Comparison of ENCODE assay signal across 15 cellular contexts in the genomic region with DNA sequence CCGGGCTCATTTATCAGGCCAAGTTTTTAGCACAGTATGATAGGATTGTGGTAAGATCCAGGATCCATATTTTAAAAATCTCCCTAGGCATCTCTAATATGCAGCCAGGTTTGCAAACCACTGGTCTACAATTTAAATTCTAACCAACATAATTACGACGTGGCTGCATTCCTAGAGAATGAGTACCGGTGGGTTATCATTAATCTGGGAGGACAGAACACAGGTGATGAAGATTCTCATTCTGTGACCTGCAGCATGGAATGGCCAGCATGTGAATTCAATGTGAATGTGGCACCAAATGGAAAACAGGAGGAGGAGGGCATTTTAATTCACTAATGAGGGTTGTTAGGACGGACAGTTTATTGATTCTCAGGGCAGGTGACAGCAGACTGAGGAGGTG. TPM values are rescaled to one million over a fixed set of nuclear protein-coding genes. Genes with fewer than 3 reads are reported as not detected.
A peak's percentile ranks its signal among the peaks of the same experiment; 100 is the strongest.
DNase-seq lines count a peak whose midpoint lies in the region; ATAC-seq and TF ChIP-seq lines count a peak whose summit lies in the region.
"Had no signal": no experiment of that assay in that cellular context is flagged by ENCODE, and none has a peak within 500 bp of the region (broad histone marks: within the 10 kb centered on the region; RNA-seq: fewer than 3 reads in every experiment).

No MANE protein-coding gene starts in this region.

- TF ChIP-seq CTCF in HL-60 (IDR thresholded peaks at IDR 0.05; ENCODE audit: insufficient read depth, low read length) (no peak), RWPE1 (conservative IDR thresholded peaks at IDR 0.05; ENCODE audit: low read depth) (no peak), upper lobe of left lung (IDR thresholded peaks at IDR 0.05) (no peak)

- H3K9me3 Mint-ChIP-seq in CD4-positive, alpha-beta memory T cell: peaks cover 0 to 2% (median 0%) of the 10 kb centered on the region in 8 donors
- no peaks in the 10 kb centered on the region for H3K9me3 Mint-ChIP-seq in activated naive CD8-positive, alpha-beta T cell (ENCODE audit: low read depth)
- peaks cover 0 to 2% (median 0%) of the 10 kb centered on the region in 7 donors for H3K9me3 Mint-ChIP-seq in naive B cell

- no peak for TF ChIP-seq POLR2A in upper lobe of left lung (IDR thresholded peaks at IDR 0.05)

- no peaks in the 10 kb centered on the region for H3K36me3 Mint-ChIP-seq in CD4-positive, alpha-beta memory T cell
- H3K36me3 Mint-ChIP-seq in activated naive CD8-positive, alpha-beta T cell: no peaks in the 10 kb centered on the region
- H3K36me3 Mint-ChIP-seq in naive B cell: no peaks in the 10 kb centered on the region

- CTCF ChIA-PET in CD4-positive, alpha-beta memory T cell (lab: Charles Lee; ENCODE audit: partially characterized antibody): no interaction called here
- CTCF ChIA-PET in RWPE1 (lab: Yijun Ruan, JAX): no interaction called here

- TF ChIP-seq EP300 in upper lobe of left lung (IDR thresholded peaks at IDR 0.05): no peak

- peak overlapping the region; percentile 30 for H3K27ac ChIP-seq in CD4-positive, alpha-beta memory T cell (ENCODE audit: low read depth, low read length)
- H3K27ac ChIP-seq in HL-60 (replicated peaks) (peak overlapping the region; percentile 22), RWPE1 (no peak overlapping the region), upper lobe of left lung (peak overlapping the region in 2 of 4 donors; percentile 3 to 50)
- H3K27ac ChIP-seq: right atrium auricular region, SJSA1, WERI-Rb-1 had no signal

- H3K27ac Mint-ChIP-seq in CD4-positive, alpha-beta memory T cell: peak overlapping the region; percentile 58 to 93 (median 89)
- peak overlapping the region; percentile 93 for H3K27ac Mint-ChIP-seq in activated naive CD8-positive, alpha-beta T cell
- H3K27ac Mint-ChIP-seq in naive B cell: peak overlapping the region in 3 of 6 donors; percentile 34 to 59 (median 45)

- peak overlapping the region in 1 of 2 donors; percentile 3 for H3K4me3 ChIP-seq in CD4-positive, alpha-beta memory T cell (ENCODE audit: low read length in 2 of 2)
- H3K4me3 ChIP-seq in HL-60 (replicated peaks; ENCODE audit: insufficient read depth, low read length): no peak overlapping the region
- no peak overlapping the region for H3K4me3 ChIP-seq in upper lobe of left lung
- H3K4me3 ChIP-seq: right atrium auricular region, SJSA1 had no signal

- no peaks in the 10 kb centered on the region for H3K36me3 ChIP-seq in CD4-positive, alpha-beta memory T cell (ENCODE audit: insufficient read depth, low read length)
- no peaks in the 10 kb centered on the region for H3K36me3 ChIP-seq in upper lobe of left lung
- H3K36me3 ChIP-seq: right atrium auricular region, SJSA1, WERI-Rb-1 had no signal

- no peaks in the 10 kb centered on the region for H3K27me3 ChIP-seq in CD4-positive, alpha-beta memory T cell (ENCODE audit: insufficient read depth, low read length)
- no peaks in the 10 kb centered on the region for H3K27me3 ChIP-seq in HL-60 (ENCODE audit: insufficient read depth, poor library complexity, severe bottlenecking)
- H3K27me3 ChIP-seq in upper lobe of left lung: no peaks in the 10 kb centered on the region
- H3K27me3 ChIP-seq: right atrium auricular region, SJSA1 had no signal

- POLR2A ChIA-PET in CD4-positive, alpha-beta memory T cell (lab: Charles Lee; ENCODE audit: partially characterized antibody): interaction anchor here (2.4 kb wide), 1 partner anchor 81 kb away, joined by 16 read pairs; a partner anchor contains a TSS
- POLR2A ChIA-PET in RWPE1 (lab: Yijun Ruan, JAX; ENCODE audit: low non-redundant PET): no interaction called here

- no peak for DNase-seq in CD4-positive, alpha-beta memory T cell
- no peak for DNase-seq in HL-60 (ENCODE audit: low read depth in 1 of 2, low spot score in 1 of 2)
- DNase-seq in naive B cell: no peak
- DNase-seq in inferior parietal cortex (ENCODE audit: extremely low spot score): no peak
- DNase-seq in NCI-H82 (lab: John Stamatoyannopoulos, UW): no peak
- DNase-seq in RWPE1 (ENCODE audit: low spot score): no peak
- DNase-seq in upper lobe of left lung: no peak
- DNase-seq: GDM1; islet precursor cell; NCI-H2081 treated with DMSO at 0.1 percent for 48 hours; stimulated activated CD4-positive, alpha-beta T cell treated with anti-CD3 and anti-CD28 coated beads, Interleukin-2, amount 100 ng/mL, for 48 hours; WERI-Rb-1 had no signal

- peak overlapping the region; percentile 41 to 81 (median 57) for H3K4me3 Mint-ChIP-seq in CD4-positive, alpha-beta memory T cell
- peak overlapping the region; percentile 54 for H3K4me3 Mint-ChIP-seq in activated naive CD8-positive, alpha-beta T cell
- peak overlapping the region in 5 of 8 donors; percentile 13 to 58 (median 45) for H3K4me3 Mint-ChIP-seq in naive B cell

- 56 to 69% methylated on average over 5 of the region's 5 CpGs for WGBS in upper lobe of left lung, 2 donors

- peaks cover 61% of the 10 kb centered on the region for H3K4me1 ChIP-seq in CD4-positive, alpha-beta memory T cell (ENCODE audit: insufficient read depth, low read length)
- peaks cover 4 to 14% (median 13%) of the 10 kb centered on the region in 4 donors for H3K4me1 ChIP-seq in upper lobe of left lung

- no peak for ATAC-seq in naive B cell (ENCODE audit: low read depth in 2 of 2)
- no peak for ATAC-seq in upper lobe of left lung (ENCODE audit: low FRiP score in 2 of 2)

- peaks cover 45 to 75% (median 63%) of the 10 kb centered on the region in 4 donors for H3K4me1 Mint-ChIP-seq in CD4-positive, alpha-beta memory T cell
- H3K4me1 Mint-ChIP-seq in activated naive CD8-positive, alpha-beta T cell (ENCODE audit: low read depth): peaks cover 78% of the 10 kb centered on the region
- peaks cover 18 to 36% (median 23%) of the 10 kb centered on the region in 3 donors for H3K4me1 Mint-ChIP-seq in naive B cell

- H3K9me3 ChIP-seq in CD4-positive, alpha-beta memory T cell (ENCODE audit: control insufficient read depth in 1 of 2, low read length in 2 of 2): no peaks in the 10 kb centered on the region
- no peaks in the 10 kb centered on the region for H3K9me3 ChIP-seq in upper lobe of left lung
- H3K9me3 ChIP-seq: right atrium auricular region, SJSA1 had no signal

- H3K27me3 Mint-ChIP-seq in CD4-positive, alpha-beta memory T cell: no peaks in the 10 kb centered on the region
- H3K27me3 Mint-ChIP-seq in activated naive CD8-positive, alpha-beta T cell: no peaks in the 10 kb centered on the region
- H3K27me3 Mint-ChIP-seq in naive B cell: no peaks in the 10 kb centered on the region

- intact Hi-C loops in CD4-positive, alpha-beta memory T cell (cut with micrococcal nuclease): no loop called here

RNA-seq across cellular contexts. Expression of a gene that starts 56.9 kb away (rescaled TPM):
- 10 to 100 TPM; 50.6 to 53.5 TPM for total RNA-seq in CD4-positive, alpha-beta memory T cell
- polyA plus RNA-seq in CD4-positive, alpha-beta memory T cell: 100 to 1,000 TPM in 1 of 2 donors, 10 to 100 TPM in 1; 89.0 to 132 TPM
- polyA plus RNA-seq in naive B cell (ENCODE audit: low read depth in 6 of 6): 100 to 1,000 TPM in 1 of 6 donors, 10 to 100 TPM in 5; 73.7 to 134 (median 78.6) TPM
- 10 to 100 TPM; 23.2 to 41.8 (median 35.5) TPM for total RNA-seq in upper lobe of left lung
